ENCODE assay signal across 8 cellular contexts in the genomic region with DNA sequence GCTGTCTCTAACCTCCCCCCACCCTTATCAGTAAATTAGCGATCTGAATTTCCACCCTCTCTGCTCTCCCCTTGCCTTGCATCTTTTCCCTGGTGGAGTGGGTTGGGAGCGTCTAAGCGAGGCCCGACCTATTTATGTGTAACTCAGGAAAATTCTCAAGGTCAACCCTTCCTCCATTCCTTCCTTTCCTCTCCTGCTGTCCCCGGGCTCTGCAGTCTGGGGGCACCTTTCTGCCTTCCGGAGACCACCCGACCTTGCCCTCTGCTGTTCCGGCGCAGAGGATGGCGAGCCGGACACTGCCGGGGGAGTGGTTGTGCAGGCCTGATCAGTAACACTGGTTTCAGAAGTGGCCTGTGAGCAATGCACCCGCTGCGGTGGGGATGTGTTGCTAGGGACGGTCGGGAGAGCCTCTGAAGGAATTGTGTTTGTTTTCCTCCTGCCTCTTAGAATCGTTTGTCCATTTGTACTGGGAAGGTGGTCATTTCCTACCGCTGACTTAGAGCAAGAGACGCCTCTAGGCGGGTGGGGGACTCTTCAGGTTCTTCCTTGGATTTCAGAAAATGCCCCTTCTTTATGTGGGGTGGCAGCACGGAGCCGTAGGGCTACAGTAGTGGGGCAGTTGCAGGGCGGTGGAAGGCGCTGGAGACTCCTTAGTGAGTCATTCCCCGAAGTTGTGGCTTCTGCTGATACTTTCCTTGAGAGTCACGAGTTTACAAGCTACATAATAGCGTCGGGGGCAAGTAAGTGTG. TPM values are rescaled to one million over a fixed set of nuclear protein-coding genes. Genes with fewer than 3 reads are reported as not detected.
A peak's percentile ranks its signal among the peaks of the same experiment; 100 is the strongest.
DNase-seq lines count a peak whose midpoint lies in the region; ATAC-seq and TF ChIP-seq lines count a peak whose summit lies in the region.

No MANE protein-coding gene starts in this region.

- DNase-seq in DMS53 (lab: John Stamatoyannopoulos, UW) = peak; percentile 77
- peak; percentile 82 for DNase-seq in HT-29 (ENCODE audit: low spot score)
- DNase-seq in SW 1271 (lab: John Stamatoyannopoulos, UW) = peak; percentile 24 to 61
- DNase-seq in astrocyte of the spinal cord (ENCODE audit: low read depth, low spot score) = peak; percentile 88
- DNase-seq in NCI-H2196 (lab: John Stamatoyannopoulos, UW; ENCODE audit: unreplicated experiment) = no peak

- H3K9ac ChIP-seq in skeletal muscle satellite cell (ENCODE audit: low read depth, low read length) = peak overlapping the region; percentile 96

- H3K4me2 ChIP-seq in skeletal muscle satellite cell (ENCODE audit: low read length) = peak overlapping the region; percentile 91

- peak; percentile 7 for TF ChIP-seq CTCF in astrocyte of the spinal cord (IDR thresholded peaks at IDR 0.05; ENCODE audit: low read depth, low read length)

- H3K9me3 ChIP-seq in iPS-18c (ENCODE audit: control insufficient read depth, insufficient read depth, low read length) = no peaks in the 10 kb centered on the region
- H3K9me3 ChIP-seq in skeletal muscle satellite cell (replicated peaks; ENCODE audit: low read length) = no peaks in the 10 kb centered on the region

- H3K27me3 ChIP-seq in skeletal muscle satellite cell (ENCODE audit: control insufficient read depth, insufficient read depth, low read length) = no peaks in the 10 kb centered on the region

- in situ Hi-C loops in astrocyte of the spinal cord (cut with HindIII; ENCODE audit: low sequenced_read_pairs) = no loop called here

- peak overlapping the region; percentile 69 for H3K4me3 ChIP-seq in astrocyte of the spinal cord (ENCODE audit: low read depth, low read length)
- H3K4me3 ChIP-seq in iPS-18c (ENCODE audit: insufficient read depth, low read depth, low read length) = peak overlapping the region; percentile 85
- peak overlapping the region; percentile 99 for H3K4me3 ChIP-seq in skeletal muscle satellite cell (ENCODE audit: low read length)

- peaks cover 10% of the 10 kb centered on the region for H3K36me3 ChIP-seq in skeletal muscle satellite cell (ENCODE audit: insufficient read depth, low read length)

- peaks cover 24% of the 10 kb centered on the region for H3K4me1 ChIP-seq in skeletal muscle satellite cell (ENCODE audit: control insufficient read depth, insufficient read depth, low read length)

- ATAC-seq in GM21381 (IDR thresholded peaks at IDR 0.05; ENCODE audit: unreplicated experiment) = peak; percentile 37

RNA-seq across cellular contexts. Expression of a gene that starts 0.5 kb away (rescaled TPM):
- 44.4 and 47.5 TPM in 2 replicates for total RNA-seq in HT-29 (2014; rRNA removed; shearing (Covaris generic))
- 99.4 and 122 TPM in 2 replicates for total RNA-seq in skeletal muscle satellite cell (2012; rRNA removed)
